Comparison of ENCODE assay signal across 1 cellular context in genomic region chr4:174928174-174928573, GRCh38.
TF ChIP-seq lines count a peak whose summit lies in the region.

No MANE protein-coding gene starts in this region.

TF ChIP-seq in WTC11, 78 proteins besides CTCF, POLR2A, EP300 and RAD21 (continued from another document):
- no peak for TF ChIP-seq ZNF281 (CRISPR knock-in tag; IDR thresholded peaks at IDR 0.05)
